In the genomic region with DNA sequence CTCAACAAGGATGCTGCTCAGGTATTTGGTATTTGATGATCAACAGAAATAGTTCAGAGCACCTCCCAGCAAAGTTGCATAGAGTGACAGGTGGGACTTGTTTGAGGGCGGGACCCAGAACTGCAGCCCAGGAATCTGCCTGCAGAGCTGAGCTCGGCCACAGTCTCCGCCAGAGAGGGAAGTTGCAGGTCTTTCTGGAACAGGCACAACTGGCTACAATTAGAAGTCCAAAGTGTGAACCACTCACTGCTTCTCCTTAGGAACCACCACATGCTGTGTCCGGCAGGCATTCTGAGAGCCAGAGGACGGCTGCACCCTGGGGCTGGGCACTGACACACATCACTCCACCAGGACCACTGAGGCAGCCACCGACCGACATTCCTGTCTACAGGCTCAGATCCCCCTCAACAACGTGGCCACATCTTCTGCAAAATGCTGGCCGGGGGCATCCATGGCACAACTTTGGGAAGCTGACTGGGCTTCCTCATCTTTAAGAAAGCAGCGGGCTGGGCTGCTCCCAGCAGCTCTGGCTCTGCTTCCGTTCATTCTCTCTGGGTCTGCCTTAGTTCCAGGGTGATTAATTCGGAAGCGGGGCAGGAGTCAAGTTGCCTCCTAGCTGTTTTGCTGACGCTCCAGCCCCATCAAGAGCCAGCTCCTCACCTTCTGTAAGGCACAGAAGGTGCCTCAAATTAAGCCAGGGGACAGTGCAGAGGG, we compare ENCODE assay signal across 10 cellular contexts. TPM values are rescaled to one million over a fixed set of nuclear protein-coding genes. Genes with fewer than 3 reads are reported as not detected.
DNase-seq lines count a peak whose midpoint lies in the region; ATAC-seq and TF ChIP-seq lines count a peak whose summit lies in the region.
"Had no signal": no experiment of that assay in that cellular context is flagged by ENCODE, and none has a peak within 500 bp of the region (broad histone marks: within the 10 kb centered on the region; RNA-seq: fewer than 3 reads in every experiment).

No MANE protein-coding gene starts in this region.

- H3K79me2 ChIP-seq in osteoblast (ENCODE audit: insufficient read depth, low read length), result no peaks in the 10 kb centered on the region

- TF ChIP-seq CTCF in Peyer's patch (IDR thresholded peaks at IDR 0.05) (peak in 3 of 6 experiments; percentile 18 to 52 (median 49)), fibroblast of villous mesenchyme (IDR thresholded peaks at IDR 0.05; ENCODE audit: insufficient read depth, low read depth, low read length) (no peak), osteoblast (IDR thresholded peaks at IDR 0.05; ENCODE audit: extremely low read depth, low read depth, low read length) (no peak)

- H3K27ac Mint-ChIP-seq in stimulated activated effector memory CD8-positive, alpha-beta T cell treated with anti-CD3 and anti-CD28 coated beads, Interleukin-12 subunit alpha, Interleukin-12 subunit beta, amount 100 ng/mL, for 72 hours, result no peak overlapping the region

- H3K9me3 ChIP-seq in Peyer's patch, result no peaks in the 10 kb centered on the region
- peaks cover 3% of the 10 kb centered on the region for H3K9me3 ChIP-seq in osteoblast (ENCODE audit: low read depth, low read length)

- no peaks in the 10 kb centered on the region for H4K20me1 ChIP-seq in osteoblast (ENCODE audit: insufficient read depth, low read length)

- no peaks in the 10 kb centered on the region for H3K4me1 Mint-ChIP-seq in stimulated activated effector memory CD8-positive, alpha-beta T cell treated with anti-CD3 and anti-CD28 coated beads, Interleukin-12 subunit alpha, Interleukin-12 subunit beta, amount 100 ng/mL, for 72 hours

- peak overlapping the region in 3 of 4 donors; percentile 75 to 90 (median 82) for H3K27ac ChIP-seq in Peyer's patch
- no peak overlapping the region for H3K27ac ChIP-seq in osteoblast (ENCODE audit: low read depth, low read length)

- ATAC-seq in stimulated activated effector memory CD8-positive, alpha-beta T cell treated with anti-CD3 and anti-CD28 coated beads, Interleukin-12 subunit alpha, Interleukin-12 subunit beta, amount 100 ng/mL, for 72 hours, result no peak
- ATAC-seq in HG03565 (IDR thresholded peaks at IDR 0.05; ENCODE audit: unreplicated experiment), result no peak

- peak overlapping the region; percentile 65 for H3K4me2 ChIP-seq in osteoblast (ENCODE audit: insufficient read depth, low read length)

- H3K4me3 ChIP-seq in Peyer's patch, result peak overlapping the region in 3 of 4 donors; percentile 37 to 75 (median 59)
- H3K4me3 ChIP-seq in fibroblast of villous mesenchyme (ENCODE audit: low read depth, low read length), result peak overlapping the region; percentile 5
- H3K4me3 ChIP-seq in osteoblast (ENCODE audit: insufficient read depth, low read length), result peak overlapping the region; percentile 58

- peaks cover 0 to 15% (median 2%) of the 10 kb centered on the region in 4 donors for H3K4me1 ChIP-seq in Peyer's patch
- peaks cover 4% of the 10 kb centered on the region for H3K4me1 ChIP-seq in osteoblast (ENCODE audit: insufficient read depth, low read length)

- no peaks in the 10 kb centered on the region for H3K9me3 Mint-ChIP-seq in stimulated activated effector memory CD8-positive, alpha-beta T cell treated with anti-CD3 and anti-CD28 coated beads, Interleukin-12 subunit alpha, Interleukin-12 subunit beta, amount 100 ng/mL, for 72 hours

- DNase-seq in EH (ENCODE audit: low read depth), result peak; percentile 20
- peak in 2 of 3 donors; percentile 69 to 70 for DNase-seq in Peyer's patch
- DNase-seq in fibroblast of villous mesenchyme (ENCODE audit: low read depth), result no peak
- peak; percentile 95 for DNase-seq in osteoblast (ENCODE audit: insufficient read length, low spot score, missing footprints)
- no peak for DNase-seq in stimulated activated effector memory CD8-positive, alpha-beta T cell treated with anti-CD3 and anti-CD28 coated beads, Interleukin-12 subunit alpha, Interleukin-12 subunit beta, amount 100 ng/mL, for 72 hours (ENCODE audit: low spot score in 2 of 2)
- DNase-seq in cortex of kidney (lab: John Stamatoyannopoulos, UW), result no peak
- no peak for DNase-seq in DMS114 treated with DMSO at 0.1 percent for 48 hours (lab: John Stamatoyannopoulos, UW; ENCODE audit: unreplicated experiment)
- DNase-seq: amniotic stem cell had no signal

- TF ChIP-seq POLR2A in Peyer's patch (IDR thresholded peaks at IDR 0.05), result peak; percentile 71 to 73

- no peaks in the 10 kb centered on the region for H3K36me3 ChIP-seq in Peyer's patch
- H3K36me3 ChIP-seq in osteoblast (ENCODE audit: insufficient read depth, low read length), result no peaks in the 10 kb centered on the region

- H3K36me3 Mint-ChIP-seq in stimulated activated effector memory CD8-positive, alpha-beta T cell treated with anti-CD3 and anti-CD28 coated beads, Interleukin-12 subunit alpha, Interleukin-12 subunit beta, amount 100 ng/mL, for 72 hours, result no peaks in the 10 kb centered on the region

- H3K4me3 Mint-ChIP-seq in stimulated activated effector memory CD8-positive, alpha-beta T cell treated with anti-CD3 and anti-CD28 coated beads, Interleukin-12 subunit alpha, Interleukin-12 subunit beta, amount 100 ng/mL, for 72 hours, result no peak overlapping the region

- H2AFZ ChIP-seq in osteoblast (ENCODE audit: low read length), result peak overlapping the region; percentile 68

- H3K27me3 ChIP-seq in Peyer's patch, result peaks cover 0 to 13% of the 10 kb centered on the region in 2 donors
- peaks cover 56% of the 10 kb centered on the region for H3K27me3 ChIP-seq in osteoblast (ENCODE audit: insufficient read depth, low read length)

RNA-seq across cellular contexts. Expression of a gene that starts 0.9 kb away (rescaled TPM):
- total RNA-seq in Peyer's patch, result 100 to 1,000 TPM in 3 of 4 donors, 1 to 10 TPM in 1; 4.1 to 732 (median 555) TPM
- total RNA-seq in fibroblast of villous mesenchyme, result not detected in 2 replicates
- total RNA-seq in osteoblast, result not detected in 2 replicates
- total RNA-seq: skeletal muscle tissue had no signal

Comparison
In these comparisons a context has a peak if more than half of its experiments do, and no peak if none do; other contexts are left out.
1. DNase-seq: peak in EH (single experiment), Peyer's patch (2 of 3) and osteoblast (single experiment); none in fibroblast of villous mesenchyme (single experiment), stimulated activated effector memory CD8-positive, alpha-beta T cell treated with anti-CD3 and anti-CD28 coated beads, Interleukin-12 subunit alpha, Interleukin-12 subunit beta, amount 100 ng/mL, for 72 hours (0 of 2), cortex of kidney (single experiment) and DMS114 treated with DMSO at 0.1 percent for 48 hours (single experiment).
2. H3K4me3 ChIP-seq: peak in every context shown above with its lines; median percentile 59 in Peyer's patch; 58 in osteoblast; 5 in fibroblast of villous mesenchyme.